In genomic region chr5:50440651-50441478, GRCh38 we compare ENCODE assay signal across 8 cellular contexts. TPM values are rescaled to one million over a fixed set of nuclear protein-coding genes. Genes with fewer than 3 reads are reported as not detected.
DNase-seq lines count a peak whose midpoint lies in the region; ATAC-seq and TF ChIP-seq lines count a peak whose summit lies in the region.

Gene EMB (minus strand): TSS chr5:50441288. CDS start chr5:50441151, 137 bp downstream.

- 0 to 1% (median 1%) methylated on average over 18 to 80 of the region's 80 CpGs for WGBS in spleen, 5 donors

- DNase-seq in EH (ENCODE audit: low read depth) (peak; percentile 28), KG1 (lab: John Stamatoyannopoulos, UW) (peak; percentile 10), amygdala (lab: John Stamatoyannopoulos, UW) (peak in 30 of 56 donors; percentile 1 to 35 (median 14)), spleen (peak; percentile 97), DMS153 treated with DMSO at 0.1 percent for 48 hours (lab: John Stamatoyannopoulos, UW; ENCODE audit: unreplicated experiment) (no peak)

- ATAC-seq in GM21528 (IDR thresholded peaks at IDR 0.05; ENCODE audit: low FRiP score, unreplicated experiment), result peak; percentile 70

- intact Hi-C loops in T-helper 1 cell treated with Interleukin-12 subunit alpha and Interleukin-12 subunit beta and Interleukin-4 antibody, amounts not matched to agents 30 ng/mL and 1 ng/mL, for 36 hours (cut with micrococcal nuclease), result loop anchor here (1.0 to 5.0 kb wide), 9 partner anchors 13 to 310 kb away; no protein-coding TSS in a partner anchor
- intact Hi-C loops in spleen (cut with DNase I; ENCODE audit: low total_unique reads), result loop anchor here (10.0 kb wide), 1 partner anchor 64 kb away; no protein-coding TSS in a partner anchor

- peak within 1 kb of the TSS; percentile 75 for H3K4me3 ChIP-seq in iPS-18c (ENCODE audit: insufficient read depth, low read depth, low read length)
- H3K4me3 ChIP-seq in spleen, result peak within 1 kb of the TSS; percentile 62 to 81 (median 69)

- H3K36me3 ChIP-seq in spleen, result no peaks in the 10 kb centered on the region

- peak within 1 kb of the TSS; percentile 84 to 99 (median 96) for H3K27ac ChIP-seq in spleen

- H3K9me3 ChIP-seq in iPS-18c (ENCODE audit: control insufficient read depth, insufficient read depth, low read length) (no peaks in the 10 kb centered on the region), spleen (no peaks in the 10 kb centered on the region)

- peak in 8 of 11 experiments; percentile 4 to 61 (median 42) for TF ChIP-seq CTCF in spleen (IDR thresholded peaks at IDR 0.05 in 8 of 11, conservative IDR thresholded peaks at IDR 0.05 in 3 of 11)

- no peak for TF ChIP-seq POLR2A in spleen (IDR thresholded peaks at IDR 0.05)

- peaks cover 0 to 15% (median 0%) of the 10 kb centered on the region in 7 donors for H3K27me3 ChIP-seq in spleen (replicated peaks in 1 of 7)

- H3K4me1 ChIP-seq in spleen, result peaks cover 17 to 82% (median 48%) of the 10 kb centered on the region in 6 donors

RNA-seq across cellular contexts. Expression of gene EMB, which starts in this region (rescaled TPM):
- 169 and 187 TPM in 2 replicates for total RNA-seq in T-helper 1 cell treated with Interleukin-12 subunit alpha and Interleukin-12 subunit beta and Interleukin-4 antibody, amounts not matched to agents 30 ng/mL and 1 ng/mL, for 36 hours
- 10 to 100 TPM; 56.2 to 99.9 (median 91.9) TPM for total RNA-seq in spleen
- 10 to 100 TPM; 24.7 to 32.1 (median 24.9) TPM for polyA plus RNA-seq in spleen
